In genomic region chr6:108658174-108658573, GRCh38 we compare ENCODE assay signal across 28 cellular contexts.
DNase-seq lines count a peak whose midpoint lies in the region; ATAC-seq and TF ChIP-seq lines count a peak whose summit lies in the region.
"Had no signal": no experiment of that assay in that cellular context is flagged by ENCODE, and none has a peak within 500 bp of the region (broad histone marks: within the 10 kb centered on the region; RNA-seq: fewer than 3 reads in every experiment).

No MANE protein-coding gene starts in this region.

- H3K4me3 ChIP-seq in IMR-90 (ENCODE audit: insufficient read depth, low read depth, low read length) (no peak overlapping the region), adipocyte (ENCODE audit: low read length) (peak overlapping the region; percentile 19), skeletal muscle tissue (ENCODE audit: low read length in 3 of 3) (no peak overlapping the region)
- H3K4me3 ChIP-seq: colonic mucosa, GM23338, lung had no signal

- H2AK9ac ChIP-seq in IMR-90 (replicated peaks; ENCODE audit: low read depth, low read length, poor library complexity): no peak overlapping the region

- in situ Hi-C loops in IMR-90 (cut with MboI; ENCODE audit: low sequenced_read_pairs) (no loop called here), GM13977 (cut with MboI; ENCODE audit: low pct_unique_long_range_greater_than_20kb, low sequenced_read_pairs, unreplicated experiment) (no loop called here)

- no peak overlapping the region for H4K5ac ChIP-seq in IMR-90 (ENCODE audit: low read depth, low read length)

- CTCF ChIA-PET in IMR-90 (lab: Yijun Ruan, JAX): no interaction called here

- H2BK15ac ChIP-seq in IMR-90 (ENCODE audit: low read depth, low read length): no peak overlapping the region

- no peak overlapping the region for H4K91ac ChIP-seq in IMR-90 (ENCODE audit: insufficient read depth, low read depth, low read length)

- H3K79me1 ChIP-seq in IMR-90 (ENCODE audit: low read depth in 1 of 2, low read length in 2 of 2): peaks cover 60 to 85% of the 10 kb centered on the region in 2 experiments

- H3K9me1 ChIP-seq in IMR-90 (ENCODE audit: insufficient read depth, low read length): peaks cover 26% of the 10 kb centered on the region

- no peak overlapping the region for H4K8ac ChIP-seq in IMR-90 (ENCODE audit: low read depth in 2 of 2, low read length in 2 of 2)

- H3K4me1 Mint-ChIP-seq in nephron progenitor cell: peaks cover 71% of the 10 kb centered on the region

- H3K36me3 Mint-ChIP-seq in nephron progenitor cell (ENCODE audit: low read depth): peaks cover 7% of the 10 kb centered on the region

- H3K27ac Mint-ChIP-seq in nephron progenitor cell: peak overlapping the region; percentile 9
- H3K27ac Mint-ChIP-seq: activated CD4-positive, alpha-beta memory T cell treated with anti-CD3 and anti-CD28 coated beads, Interleukin-2, amount 10 ng/mL, durations not matched to agents 7 days and 5 days; activated T-helper 17 cell treated with anti-CD3 and anti-CD28 coated beads, Interleukin-2, amount 50 U/mL, for 72 hours; GM23338 had no signal

- dilution Hi-C loops in IMR-90 (cut with HindIII; ENCODE audit: low sequenced_read_pairs, unreplicated experiment): no loop called here

- no peak for TF ChIP-seq RAD21 in IMR-90 (IDR thresholded peaks at IDR 0.05; ENCODE audit: low read length)

- TF ChIP-seq POLR2A in IMR-90 (IDR thresholded peaks at IDR 0.05; ENCODE audit: low read depth, low read length): no peak

- 0 out of 2 replicates have a peak overlapping the region, but pooled peaks have one; percentile 4 for H3K23ac ChIP-seq in IMR-90 (ENCODE audit: low read depth, low read length)

- H2AFZ ChIP-seq in IMR-90 (replicated peaks; ENCODE audit: low read length, poor library complexity): no peak overlapping the region
- H2AFZ ChIP-seq: GM23338 had no signal

- no peak overlapping the region for H3K18ac ChIP-seq in IMR-90 (ENCODE audit: low read depth, low read length)

- H3K27ac ChIP-seq in IMR-90 (ENCODE audit: insufficient read depth, low read length) (no peak overlapping the region), skeletal muscle tissue (ENCODE audit: low read depth, low read length) (peak overlapping the region; percentile 80)
- H3K27ac ChIP-seq: C4-2B, colonic mucosa had no signal

- H3K9me3 Mint-ChIP-seq in nephron progenitor cell: no peaks in the 10 kb centered on the region
- H3K9me3 Mint-ChIP-seq: activated CD4-positive, alpha-beta memory T cell treated with anti-CD3 and anti-CD28 coated beads, Interleukin-2, amount 10 ng/mL, durations not matched to agents 7 days and 5 days; activated T-helper 17 cell treated with anti-CD3 and anti-CD28 coated beads, Interleukin-2, amount 50 U/mL, for 72 hours; effector memory CD8-positive, alpha-beta T cell; GM23338 had no signal

- no peak overlapping the region for H2BK20ac ChIP-seq in IMR-90 (ENCODE audit: low read depth, low read length)

- TF ChIP-seq CTCF in IMR-90 (conservative IDR thresholded peaks at IDR 0.05; ENCODE audit: low read depth, low read length) (no peak), nephron progenitor cell (IDR thresholded peaks at IDR 0.05) (no peak), GM13977 (IDR thresholded peaks at IDR 0.05; ENCODE audit: extremely low read depth, insufficient read depth, missing control alignments) (no peak)

- H3K9me3 ChIP-seq in IMR-90 (ENCODE audit: control insufficient read depth, insufficient read depth, low read length) (no peaks in the 10 kb centered on the region), adipocyte (ENCODE audit: control insufficient read depth, low read length) (no peaks in the 10 kb centered on the region), skeletal muscle tissue (ENCODE audit: control insufficient read depth in 3 of 3, low read length in 3 of 3) (no peaks in the 10 kb centered on the region)
- H3K9me3 ChIP-seq: colonic mucosa had no signal

- no peak overlapping the region for H2BK120ac ChIP-seq in IMR-90 (ENCODE audit: low read depth, low read length)

- H3K36me3 ChIP-seq in IMR-90 (ENCODE audit: control insufficient read depth, insufficient read depth, low read length): peaks cover 1% of the 10 kb centered on the region; the same call in 1 of the 2 replicates
- H3K36me3 ChIP-seq in adipocyte (ENCODE audit: control insufficient read depth, insufficient read depth, low read length, severe bottlenecking): no peaks in the 10 kb centered on the region
- no peaks in the 10 kb centered on the region for H3K36me3 ChIP-seq in skeletal muscle tissue (ENCODE audit: control insufficient read depth in 3 of 3, insufficient read depth in 3 of 3, low read length in 3 of 3)
- H3K36me3 ChIP-seq: colonic mucosa had no signal

- intact Hi-C loops in IMR-90 (cut with micrococcal nuclease): no loop called here

- H3K4ac ChIP-seq in IMR-90 (ENCODE audit: low read depth, low read length): no peak overlapping the region

- ATAC-seq in IMR-90 (ENCODE audit: low read depth): no peak
- no peak for ATAC-seq in HG03520 (IDR thresholded peaks at IDR 0.05; ENCODE audit: unreplicated experiment)
- ATAC-seq: activated T-helper 17 cell treated with anti-CD3 and anti-CD28 coated beads, Interleukin-2, amount 50 U/mL, for 72 hours; effector memory CD8-positive, alpha-beta T cell; GM23338; SK-N-SH treated with all-trans-retinoic acid at 6 μM for 48 hours had no signal

- H3K27me3 ChIP-seq in IMR-90 (ENCODE audit: control insufficient read depth, insufficient read depth, low read length) (no peaks in the 10 kb centered on the region), adipocyte (replicated peaks; ENCODE audit: control insufficient read depth, insufficient read depth, low read length) (no peaks in the 10 kb centered on the region), skeletal muscle tissue (ENCODE audit: control insufficient read depth in 3 of 3, insufficient read depth in 3 of 3, low read length in 3 of 3) (no peaks in the 10 kb centered on the region)
- H3K27me3 ChIP-seq: colonic mucosa had no signal

- WGBS in IMR-90 (ENCODE audit: extremely low coverage in 2 of 2, insufficient read length in 1 of 2), 2 experiments: 100% methylated on average over 1 of the region's 2 CpGs; no CpG with 5 or more reads in 1 of the 2 experiments

- no peak overlapping the region for H2AK5ac ChIP-seq in IMR-90 (ENCODE audit: low read depth, low read length)

- POLR2A ChIA-PET in IMR-90 (lab: Charles Lee; ENCODE audit: unreplicated experiment): no interaction called here

- H3K27me3 Mint-ChIP-seq in nephron progenitor cell (ENCODE audit: low read depth, poor library complexity): no peaks in the 10 kb centered on the region
- H3K27me3 Mint-ChIP-seq: activated CD4-positive, alpha-beta memory T cell treated with anti-CD3 and anti-CD28 coated beads, Interleukin-2, amount 10 ng/mL, durations not matched to agents 7 days and 5 days; activated T-helper 17 cell treated with anti-CD3 and anti-CD28 coated beads, Interleukin-2, amount 50 U/mL, for 72 hours; effector memory CD8-positive, alpha-beta T cell had no signal

- H3K4me1 ChIP-seq in IMR-90 (ENCODE audit: control insufficient read depth, insufficient read depth, low read length) (peaks cover 24% of the 10 kb centered on the region), adipocyte (ENCODE audit: control insufficient read depth, insufficient read depth, low read length) (peaks cover 74% of the 10 kb centered on the region), skeletal muscle tissue (ENCODE audit: control insufficient read depth in 3 of 3, insufficient read depth in 3 of 3, low read length in 3 of 3) (peaks cover 66 to 74% (median 69%) of the 10 kb centered on the region in 3 donors)

- H3K9ac ChIP-seq in IMR-90 (ENCODE audit: low read depth, low read length) (no peak overlapping the region), adipocyte (ENCODE audit: low read length) (no peak overlapping the region), skeletal muscle tissue (ENCODE audit: low read depth in 1 of 3, low read length in 3 of 3) (no peak overlapping the region)

- BruUV-seq in IMR-90 (replicated peaks; lab: Mats Ljungman, UMichigan): no TSS peak

- DNase-seq in IMR-90 (no peak), adipocyte (ENCODE audit: low read depth) (no peak), nephron progenitor cell (no peak), GM13977 (ENCODE audit: low spot score) (no peak), NCI-H2029 treated with DMSO at 0.1 percent for 48 hours (lab: John Stamatoyannopoulos, UW) (no peak)
- DNase-seq in stimulated activated CD4-positive, alpha-beta T cell treated with anti-CD3 and anti-CD28 coated beads, Interleukin-2, amount 100 ng/mL, for 48 hours: no peak
- DNase-seq: activated CD4-positive, alpha-beta memory T cell treated with anti-CD3 and anti-CD28 coated beads, Interleukin-2, amount 10 ng/mL, durations not matched to agents 7 days and 5 days; activated CD4-positive, CD25-positive, alpha-beta regulatory T cell treated with anti-CD3 and anti-CD28 coated beads, Interleukin-2, amount 50 U/mL, for 72 hours; activated CD8-positive, alpha-beta memory T cell treated with anti-CD3 and anti-CD28 coated beads, Interleukin-2, amount 50 U/mL, for 48 hours; activated naive CD4-positive, alpha-beta T cell treated with anti-CD3 and anti-CD28 coated beads, Interleukin-2, amount 50 U/mL, for 16 hours; amygdala; colonic mucosa; effector memory CD8-positive, alpha-beta T cell; foreskin melanocyte; Kasumi-1; NCI-H1048; NCI-H1930; NCI-H446; small intestine; stimulated activated CD4-positive, alpha-beta T cell treated with anti-CD3 and anti-CD28 coated beads, Interleukin-1b, Interleukin-23, amount 100 ng/mL, for 48 hours; T-helper 2 cell had no signal

- peaks cover 48% of the 10 kb centered on the region for H4K20me1 ChIP-seq in IMR-90 (ENCODE audit: insufficient read depth, low read length)

- H3K14ac ChIP-seq in IMR-90 (replicated peaks; ENCODE audit: low read depth, low read length): no peak overlapping the region

- no peak overlapping the region for H3K4me3 Mint-ChIP-seq in nephron progenitor cell
- H3K4me3 Mint-ChIP-seq: activated CD4-positive, alpha-beta memory T cell treated with anti-CD3 and anti-CD28 coated beads, Interleukin-2, amount 10 ng/mL, durations not matched to agents 7 days and 5 days; activated T-helper 17 cell treated with anti-CD3 and anti-CD28 coated beads, Interleukin-2, amount 50 U/mL, for 72 hours; effector memory CD8-positive, alpha-beta T cell; GM23338 had no signal

- H3K4me2 ChIP-seq in IMR-90 (ENCODE audit: low read depth, low read length): no peak overlapping the region
- H3K4me2 ChIP-seq: GM23338 had no signal

- H3K56ac ChIP-seq in IMR-90 (ENCODE audit: extremely low read depth, insufficient read depth, low read length): no peak overlapping the region

- no peak overlapping the region for H2BK5ac ChIP-seq in IMR-90 (ENCODE audit: low read depth, low read length, poor library complexity, severe bottlenecking)

TF ChIP-seq in IMR-90, 13 proteins besides CTCF, POLR2A, EP300 and RAD21 (continues in another document):
- TF ChIP-seq NFE2L2 (IDR thresholded peaks at IDR 0.05; ENCODE audit: low read depth, low read length) (no peak), SMC3 (IDR thresholded peaks at IDR 0.05; ENCODE audit: low read depth, low read length) (no peak), MAFK (IDR thresholded peaks at IDR 0.05; ENCODE audit: low read depth, low read length) (no peak), MAZ (IDR thresholded peaks at IDR 0.05; ENCODE audit: borderline replicate concordance, low read depth, low read length) (no peak), BHLHE40 (IDR thresholded peaks at IDR 0.05; ENCODE audit: low read depth, low read length) (no peak), MXI1 (IDR thresholded peaks at IDR 0.05; ENCODE audit: borderline replicate concordance, low read depth, low read length) (no peak)
